18 cellular contexts compared by ENCODE assay signal in genomic region chr20:50423758-50424157, GRCh38.
DNase-seq lines count a peak whose midpoint lies in the region; ATAC-seq and TF ChIP-seq lines count a peak whose summit lies in the region.
"Had no signal": no experiment of that assay in that cellular context is flagged by ENCODE, and none has a peak within 500 bp of the region (broad histone marks: within the 10 kb centered on the region; RNA-seq: fewer than 3 reads in every experiment).

No MANE protein-coding gene starts in this region.

- H3K27me3 Mint-ChIP-seq in MCF 10A (ENCODE audit: insufficient read depth, unreplicated experiment), result no peaks in the 10 kb centered on the region

- no peaks in the 10 kb centered on the region for H3K4me1 ChIP-seq in HEK293 (ENCODE audit: control insufficient read depth, insufficient read depth, low read length)
- H3K4me1 ChIP-seq in lower lobe of right lung, result peaks cover 43% of the 10 kb centered on the region
- H3K4me1 ChIP-seq in thoracic aorta (ENCODE audit: control insufficient read depth in 1 of 2, low read depth in 2 of 2), result peaks cover 12 to 31% of the 10 kb centered on the region in 2 donors

- peak overlapping the region; percentile 26 for H3K4me3 Mint-ChIP-seq in MCF 10A (ENCODE audit: unreplicated experiment)
- H3K4me3 Mint-ChIP-seq: activated naive CD4-positive, alpha-beta T cell treated with anti-CD3 and anti-CD28 coated beads, Interleukin-2, amount 10 ng/mL, durations not matched to agents 7 days and 5 days; CD4-positive, CD25-positive, alpha-beta regulatory T cell had no signal

- H3K9me3 ChIP-seq in HEK293 (ENCODE audit: control insufficient read depth, insufficient read depth, low read depth, low read length) (no peaks in the 10 kb centered on the region), lower lobe of right lung (peaks cover 4% of the 10 kb centered on the region), thoracic aorta (no peaks in the 10 kb centered on the region)
- H3K9me3 ChIP-seq: neutrophil, testis had no signal

- H3K4me3 ChIP-seq in HEK293 (ENCODE audit: low read depth, low read length) (no peak overlapping the region), lower lobe of right lung (no peak overlapping the region), thoracic aorta (no peak overlapping the region)
- H3K4me3 ChIP-seq: testis had no signal

- no peaks in the 10 kb centered on the region for H3K9me3 Mint-ChIP-seq in MCF 10A (ENCODE audit: unreplicated experiment)
- H3K9me3 Mint-ChIP-seq: activated naive CD4-positive, alpha-beta T cell treated with anti-CD3 and anti-CD28 coated beads, Interleukin-2, amount 10 ng/mL, durations not matched to agents 7 days and 5 days; CD4-positive, CD25-positive, alpha-beta regulatory T cell had no signal

- peak overlapping the region; percentile 92 for H3K27ac Mint-ChIP-seq in MCF 10A (ENCODE audit: low read depth, unreplicated experiment)
- H3K27ac Mint-ChIP-seq: activated naive CD4-positive, alpha-beta T cell treated with anti-CD3 and anti-CD28 coated beads, Interleukin-2, amount 10 ng/mL, durations not matched to agents 7 days and 5 days; CD4-positive, CD25-positive, alpha-beta regulatory T cell had no signal

- H3K27me3 ChIP-seq in lower lobe of right lung (ENCODE audit: low read depth), result no peaks in the 10 kb centered on the region
- H3K27me3 ChIP-seq in thoracic aorta (replicated peaks; ENCODE audit: insufficient read depth), result no peaks in the 10 kb centered on the region
- H3K27me3 ChIP-seq: testis had no signal

- peaks cover 57% of the 10 kb centered on the region for H3K4me1 Mint-ChIP-seq in MCF 10A (ENCODE audit: insufficient read depth, unreplicated experiment)
- H3K4me1 Mint-ChIP-seq: activated naive CD4-positive, alpha-beta T cell treated with anti-CD3 and anti-CD28 coated beads, Interleukin-2, amount 10 ng/mL, durations not matched to agents 7 days and 5 days; CD4-positive, CD25-positive, alpha-beta regulatory T cell had no signal

- no peaks in the 10 kb centered on the region for H3K36me3 ChIP-seq in HEK293 (ENCODE audit: control insufficient read depth in 2 of 2, insufficient read depth in 1 of 2, low read length in 2 of 2)
- H3K36me3 ChIP-seq in lower lobe of right lung, result no peaks in the 10 kb centered on the region
- H3K36me3 ChIP-seq in thoracic aorta, result no peaks in the 10 kb centered on the region
- H3K36me3 ChIP-seq: neutrophil had no signal

- no peak for DNase-seq in MCF 10A (ENCODE audit: unreplicated experiment)
- DNase-seq in lower lobe of right lung, result no peak
- no peak for DNase-seq in thoracic aorta (ENCODE audit: low spot score)
- DNase-seq in NCI-H1092 (lab: John Stamatoyannopoulos, UW), result no peak
- no peak for DNase-seq in foreskin melanocyte
- no peak for DNase-seq in HT-29 (ENCODE audit: low spot score)
- DNase-seq: activated CD4-positive, CD25-positive, alpha-beta regulatory T cell; activated CD8-positive, alpha-beta memory T cell treated with anti-CD3 and anti-CD28 coated beads, Interleukin-2, amount 50 U/mL, for 4 hours; activated naive CD4-positive, alpha-beta T cell treated with anti-CD3 and anti-CD28 coated beads, Interleukin-2, amount 10 ng/mL, durations not matched to agents 7 days and 5 days; CD4-positive, CD25-positive, alpha-beta regulatory T cell; central memory CD4-positive, alpha-beta T cell; hippocampal formation; NCI-H1105; T-helper 1 cell had no signal

- TF ChIP-seq CTCF in HEK293 (tag by site-specific recombination; IDR thresholded peaks at IDR 0.05) (no peak), MCF 10A (IDR thresholded peaks at IDR 0.05; ENCODE audit: unreplicated experiment) (no peak), lower lobe of right lung (IDR thresholded peaks at IDR 0.05) (no peak), thoracic aorta (IDR thresholded peaks at IDR 0.05) (no peak)

- POLR2A ChIA-PET in HEK293 (lab: Yijun Ruan, JAX) (interaction anchor here (0.5 kb wide), 1 partner anchor 240 kb away, joined by 5 read pairs; no protein-coding TSS in a partner anchor), MCF 10A (lab: Yijun Ruan, JAX) (interaction anchor here (0.6 to 7.2 kb wide), 28 partner anchors 14 to 367 kb away, joined by 3 to 79 read pairs (median 6); partner anchors contain the start of genes CEBPB, PEDS1 and PTPN1)

- ATAC-seq in lower lobe of right lung (no peak), thoracic aorta (ENCODE audit: insufficient number of reproducible peaks, low FRiP score, low read depth) (no peak), GM19397 (IDR thresholded peaks at IDR 0.05; ENCODE audit: unreplicated experiment) (no peak)

- peaks cover 16% of the 10 kb centered on the region for H3K36me3 Mint-ChIP-seq in MCF 10A (ENCODE audit: insufficient read depth, unreplicated experiment)
- H3K36me3 Mint-ChIP-seq: activated naive CD4-positive, alpha-beta T cell treated with anti-CD3 and anti-CD28 coated beads, Interleukin-2, amount 10 ng/mL, durations not matched to agents 7 days and 5 days; CD4-positive, CD25-positive, alpha-beta regulatory T cell had no signal

- BruUV-seq in MCF 10A (replicated peaks; lab: Mats Ljungman, UMichigan), result no TSS peak

- intact Hi-C loops in MCF 10A (cut with micrococcal nuclease) (no loop called here), lower lobe of right lung (cut with DNase I) (no loop called here)

- H3K27ac ChIP-seq in HEK293 (ENCODE audit: extremely low read depth, low read depth, low read length), result no peak overlapping the region
- H3K27ac ChIP-seq in lower lobe of right lung, result peak overlapping the region; percentile 71
- H3K27ac ChIP-seq in thoracic aorta, result peak overlapping the region; percentile 21 to 42
- H3K27ac ChIP-seq: neutrophil had no signal

- CTCF ChIA-PET in HEK293 (lab: Yijun Ruan, JAX) (interaction anchor here (0.5 to 2.2 kb wide), 2 partner anchors 10 to 364 kb away, joined by 5 to 9 read pairs; no protein-coding TSS in a partner anchor), MCF 10A (lab: Yijun Ruan, JAX) (interaction anchor here (0.6 to 3.1 kb wide), 9 partner anchors 10 to 297 kb away, joined by 3 to 19 read pairs (median 4); no protein-coding TSS in a partner anchor)

TF ChIP-seq in HEK293, 187 proteins besides CTCF, POLR2A, EP300 and RAD21:
- peak; percentile 73; the same call in 1 of the 2 replicates for TF ChIP-seq ZNF768 (tag by site-specific recombination; IDR thresholded peaks at IDR 0.05)
- no peak for TF ChIP-seq OSR2 (tag by site-specific recombination; IDR thresholded peaks at IDR 0.05)
